In genomic region chr15:62962101-62962995, GRCh38 we compare ENCODE assay signal across 2 cellular contexts.
TF ChIP-seq lines count a peak whose summit lies in the region.

No MANE protein-coding gene starts in this region.

TF ChIP-seq in GM23338, 12 proteins besides CTCF, POLR2A, EP300 and RAD21:
- TF ChIP-seq ZNF462 (CRISPR knock-in tag; IDR thresholded peaks at IDR 0.05) (no peak), CREB1 (CRISPR knock-in tag; IDR thresholded peaks at IDR 0.05; ENCODE audit: low read depth) (no peak), STAT1 (IDR thresholded peaks at IDR 0.05; ENCODE audit: unreplicated experiment) (no peak), ZNF331 (CRISPR knock-in tag; IDR thresholded peaks at IDR 0.05; ENCODE audit: low read depth) (no peak), REST (IDR thresholded peaks at IDR 0.05; ENCODE audit: unreplicated experiment) (no peak), EZH2 (IDR thresholded peaks at IDR 0.05; ENCODE audit: low read depth, unreplicated experiment) (no peak), JUNB (IDR thresholded peaks at IDR 0.05; ENCODE audit: unreplicated experiment) (no peak), NANOG (IDR thresholded peaks at IDR 0.05; ENCODE audit: borderline replicate concordance) (no peak), POLR2AphosphoS5 (IDR thresholded peaks at IDR 0.05; ENCODE audit: low read depth) (no peak), EZH2phosphoT487 (IDR thresholded peaks at IDR 0.05; ENCODE audit: unreplicated experiment) (no peak), ZNF114 (CRISPR knock-in tag; IDR thresholded peaks at IDR 0.05) (no peak)

TF ChIP-seq in H1, 55 proteins besides CTCF, POLR2A, EP300 and RAD21 (continued from another document):
- TF ChIP-seq CHD7 (IDR thresholded peaks at IDR 0.05; ENCODE audit: insufficient replicate concordance, low read length) (no peak), SRF (IDR thresholded peaks at IDR 0.05; ENCODE audit: low read depth, low read length) (no peak), TAF1 (IDR thresholded peaks at IDR 0.05; ENCODE audit: low read depth, low read length) (no peak), KDM4A (IDR thresholded peaks at IDR 0.05; ENCODE audit: low read depth, low read length, severe bottlenecking) (no peak), SIX5 (IDR thresholded peaks at IDR 0.05; ENCODE audit: low read depth, low read length) (no peak), RXRA (IDR thresholded peaks at IDR 0.05; ENCODE audit: insufficient read depth, low read depth, low read length) (no peak)
